Comparison of ENCODE assay signal across 1 cellular context in genomic region chr2:64922482-64923384, GRCh38.
TF ChIP-seq lines count a peak whose summit lies in the region.

No MANE protein-coding gene starts in this region.

TF ChIP-seq in HepG2, 621 proteins besides CTCF, POLR2A, EP300 and RAD21 (continued from another document and continues in another):
- TF ChIP-seq DR1 (CRISPR knock-in tag; IDR thresholded peaks at IDR 0.05) = no peak
- TF ChIP-seq ZNF34 (CRISPR knock-in tag; IDR thresholded peaks at IDR 0.05; ENCODE audit: borderline replicate concordance) = no peak
- TF ChIP-seq ZNF563 (CRISPR knock-in tag; IDR thresholded peaks at IDR 0.05) = 0 out of 2 replicates have a peak, but pooled peaks have one; percentile 28
- TF ChIP-seq ZNF224 (CRISPR knock-in tag; IDR thresholded peaks at IDR 0.05) = no peak
- no peak for TF ChIP-seq ZBTB49 (CRISPR knock-in tag; IDR thresholded peaks at IDR 0.05; ENCODE audit: borderline replicate concordance)
- TF ChIP-seq HBP1 (CRISPR knock-in tag; IDR thresholded peaks at IDR 0.05; ENCODE audit: low read depth) = 0 out of 2 replicates have a peak, but pooled peaks have one; percentile 12
- no peak for TF ChIP-seq AGO1 (IDR thresholded peaks at IDR 0.05; ENCODE audit: low read depth, low read length, poor library complexity, severe bottlenecking)
- no peak for TF ChIP-seq ZNF10 (CRISPR knock-in tag; IDR thresholded peaks at IDR 0.05; ENCODE audit: borderline replicate concordance, low read depth)
- TF ChIP-seq ZNF30 (CRISPR knock-in tag; IDR thresholded peaks at IDR 0.05) = no peak
- no peak for TF ChIP-seq MBNL3 (CRISPR knock-in tag; conservative IDR thresholded peaks at IDR 0.05)
- TF ChIP-seq KLF12 (CRISPR knock-in tag; IDR thresholded peaks at IDR 0.05; ENCODE audit: borderline replicate concordance) = no peak
- no peak for TF ChIP-seq RORA (CRISPR knock-in tag; IDR thresholded peaks at IDR 0.05)
- peak; percentile 59; the same call in 1 of the 2 replicates for TF ChIP-seq ZBTB37 (CRISPR knock-in tag; IDR thresholded peaks at IDR 0.05)
- no peak for TF ChIP-seq SOX13 (IDR thresholded peaks at IDR 0.05)
- TF ChIP-seq SOX13 (CRISPR knock-in tag; conservative IDR thresholded peaks at IDR 0.05 in 1 of 2, IDR thresholded peaks at IDR 0.05 in 1 of 2) = peak in 1 of 2 experiments; percentile 28; a peak in 2 of 4 replicates
- no peak for TF ChIP-seq ARNTL (CRISPR knock-in tag; IDR thresholded peaks at IDR 0.05)
- TF ChIP-seq ZMYM4 (CRISPR knock-in tag; IDR thresholded peaks at IDR 0.05) = peak; percentile 97
- no peak for TF ChIP-seq ZNF878 (CRISPR knock-in tag; IDR thresholded peaks at IDR 0.05)
- no peak for TF ChIP-seq RFX5 (IDR thresholded peaks at IDR 0.05; ENCODE audit: low read depth, low read length)
- no peak for TF ChIP-seq ZNF570 (CRISPR knock-in tag; IDR thresholded peaks at IDR 0.05; ENCODE audit: borderline replicate concordance)
- TF ChIP-seq ZNF383 (CRISPR knock-in tag; IDR thresholded peaks at IDR 0.05; ENCODE audit: borderline replicate concordance) = no peak
- no peak for TF ChIP-seq KIAA2018 (CRISPR knock-in tag; IDR thresholded peaks at IDR 0.05; ENCODE audit: borderline replicate concordance)
- TF ChIP-seq ZSCAN12 (CRISPR knock-in tag; IDR thresholded peaks at IDR 0.05) = no peak
- peak; percentile 53; the same call in 1 of the 2 replicates for TF ChIP-seq TBX2 (CRISPR knock-in tag; IDR thresholded peaks at IDR 0.05; ENCODE audit: borderline replicate concordance)
- no peak for TF ChIP-seq CAMTA2 (CRISPR knock-in tag; IDR thresholded peaks at IDR 0.05; ENCODE audit: borderline replicate concordance)
- TF ChIP-seq ZFP36L1 (CRISPR knock-in tag; IDR thresholded peaks at IDR 0.05) = no peak
- TF ChIP-seq CREB1 (IDR thresholded peaks at IDR 0.05) = no peak
- no peak for TF ChIP-seq CREB1 (CRISPR knock-in tag; IDR thresholded peaks at IDR 0.05)
- no peak for TF ChIP-seq ZNF781 (CRISPR knock-in tag; IDR thresholded peaks at IDR 0.05; ENCODE audit: borderline replicate concordance, not compliant biosample characterization)
- TF ChIP-seq AHR (CRISPR knock-in tag; IDR thresholded peaks at IDR 0.05) = 0 out of 2 replicates have a peak, but pooled peaks have one; percentile 38
- TF ChIP-seq SMARCE1 (IDR thresholded peaks at IDR 0.05; ENCODE audit: borderline replicate concordance) = no peak
- TF ChIP-seq ZNF83 (CRISPR knock-in tag; IDR thresholded peaks at IDR 0.05; ENCODE audit: borderline replicate concordance) = no peak
- TF ChIP-seq IKZF1 (IDR thresholded peaks at IDR 0.05) = no peak
- TF ChIP-seq ZFYVE20 (CRISPR knock-in tag; IDR thresholded peaks at IDR 0.05; ENCODE audit: borderline replicate concordance, low read depth) = no peak
- TF ChIP-seq YY1 (IDR thresholded peaks at IDR 0.05; ENCODE audit: insufficient read depth, insufficient replicate concordance, low read depth, low read length) = peak; percentile 38
- no peak for TF ChIP-seq SOX6 (IDR thresholded peaks at IDR 0.05)
- peak; percentile 81 for TF ChIP-seq SOX6 (CRISPR knock-in tag; IDR thresholded peaks at IDR 0.05)
- no peak for TF ChIP-seq ZBTB21 (CRISPR knock-in tag; IDR thresholded peaks at IDR 0.05)
- TF ChIP-seq PLSCR1 (CRISPR knock-in tag; IDR thresholded peaks at IDR 0.05; ENCODE audit: borderline replicate concordance) = no peak
- no peak for TF ChIP-seq ZNF207 (IDR thresholded peaks at IDR 0.05; ENCODE audit: borderline replicate concordance)
- TF ChIP-seq ZZZ3 (CRISPR knock-in tag; IDR thresholded peaks at IDR 0.05; ENCODE audit: borderline replicate concordance) = no peak
- 0 out of 2 replicates have a peak, but pooled peaks have one; percentile 7 for TF ChIP-seq ATF1 (CRISPR knock-in tag; IDR thresholded peaks at IDR 0.05)
- TF ChIP-seq SNRNP70 (IDR thresholded peaks at IDR 0.05; ENCODE audit: low read depth, low read length) = no peak
- no peak for TF ChIP-seq GATAD1 (CRISPR knock-in tag; IDR thresholded peaks at IDR 0.05)
- TF ChIP-seq ZMAT5 (CRISPR knock-in tag; IDR thresholded peaks at IDR 0.05; ENCODE audit: borderline replicate concordance, low read depth) = no peak
- no peak for TF ChIP-seq ZNF251 (CRISPR knock-in tag; IDR thresholded peaks at IDR 0.05)
- TF ChIP-seq MTA1 (CRISPR knock-in tag; IDR thresholded peaks at IDR 0.05; ENCODE audit: borderline replicate concordance) = no peak
- no peak for TF ChIP-seq ZBTB42 (CRISPR knock-in tag; IDR thresholded peaks at IDR 0.05)
- TF ChIP-seq KAT7 (CRISPR knock-in tag; IDR thresholded peaks at IDR 0.05; ENCODE audit: borderline replicate concordance) = no peak
- no peak for TF ChIP-seq ZNF678 (CRISPR knock-in tag; IDR thresholded peaks at IDR 0.05)
